Comparison of ENCODE assay signal across 30 cellular contexts in genomic region chr10:44295619-44296222, GRCh38.
DNase-seq lines count a peak whose midpoint lies in the region; ATAC-seq and TF ChIP-seq lines count a peak whose summit lies in the region.
"Had no signal": no experiment of that assay in that cellular context is flagged by ENCODE, and none has a peak within 500 bp of the region (broad histone marks: within the 10 kb centered on the region; RNA-seq: fewer than 3 reads in every experiment).

No MANE protein-coding gene starts in this region.

- DNase-seq in EL (peak; percentile 11), astrocyte of the hippocampus (ENCODE audit: low read depth, low spot score) (peak; percentile 77), fibroblast of villous mesenchyme (ENCODE audit: low read depth) (peak; percentile 75), putamen (ENCODE audit: low spot score) (peak; percentile 48), NCI-H1092 treated with DMSO at 0.1 percent for 48 hours (lab: John Stamatoyannopoulos, UW) (no peak), ovary (no peak)
- DNase-seq: ACHN; activated CD4-positive, alpha-beta T cell treated with anti-CD3 and anti-CD28 coated beads for 4 hours; activated effector memory CD4-positive, alpha-beta T cell treated with anti-CD3 and anti-CD28 coated beads, Interleukin-2, amount 50 U/mL, for 16 hours; activated T-cell treated with anti-CD3 and anti-CD28 coated beads for 4 hours; Caco-2; DMS79; effector memory CD4-positive, alpha-beta T cell; erythroblast; gastrocnemius medialis; hippocampal formation; Kasumi-1; naive B cell; NCI-H1048; NCI-H187 treated with DMSO at 0.1 percent for 48 hours; NCI-H526; retina; SHP77; small intestine; stimulated activated naive CD8-positive, alpha-beta T cell treated with anti-CD3 and anti-CD28 coated beads, Interleukin-15, amount 100 ng/mL, for 72 hours; transverse colon had no signal

- no peak overlapping the region for H3K27ac ChIP-seq in ovary
- H3K27ac ChIP-seq: BLaER1, gastrocnemius medialis had no signal

- no peak for TF ChIP-seq EP300 in ovary (IDR thresholded peaks at IDR 0.05)

- no peaks in the 10 kb centered on the region for H3K9me3 ChIP-seq in ovary
- H3K9me3 ChIP-seq: Caco-2, gastrocnemius medialis, transverse colon had no signal

- TF ChIP-seq CTCF in fibroblast of villous mesenchyme (IDR thresholded peaks at IDR 0.05; ENCODE audit: insufficient read depth, low read depth, low read length), result no peak
- no peak for TF ChIP-seq CTCF in ovary (IDR thresholded peaks at IDR 0.05)

- no peaks in the 10 kb centered on the region for H3K36me3 ChIP-seq in ovary
- H3K36me3 ChIP-seq: BLaER1, gastrocnemius medialis, transverse colon had no signal

- H3K4me3 ChIP-seq in fibroblast of villous mesenchyme (ENCODE audit: low read depth, low read length) (no peak overlapping the region), ovary (no peak overlapping the region)
- H3K4me3 ChIP-seq: BLaER1, gastrocnemius medialis, transverse colon had no signal

- intact Hi-C loops in ovary (cut with DNase I), result no loop called here

- ATAC-seq in GM18520 (IDR thresholded peaks at IDR 0.05; ENCODE audit: unreplicated experiment), result no peak
- ATAC-seq in HG03378 (IDR thresholded peaks at IDR 0.05; ENCODE audit: unreplicated experiment), result no peak
- ATAC-seq: gastrocnemius medialis, Panc1 had no signal

- no peak for TF ChIP-seq POLR2A in ovary (IDR thresholded peaks at IDR 0.05)

- H3K4me1 ChIP-seq in ovary (ENCODE audit: insufficient read depth), result peaks cover 23% of the 10 kb centered on the region
- H3K4me1 ChIP-seq: BLaER1, Caco-2, gastrocnemius medialis had no signal

- 24 to 32% (median 29%) methylated on average over 4 of the region's 4 CpGs for WGBS in ovary, 3 donors

- no peaks in the 10 kb centered on the region for H3K27me3 ChIP-seq in ovary
- H3K27me3 ChIP-seq: BLaER1, gastrocnemius medialis had no signal

Comparison
In these comparisons a context has a peak if more than half of its experiments do, and no peak if none do; other contexts are left out.
1. DNase-seq: peak in EL (single experiment), astrocyte of the hippocampus (single experiment), fibroblast of villous mesenchyme (single experiment) and putamen (single experiment); none in NCI-H1092 treated with DMSO at 0.1 percent for 48 hours (single experiment) and ovary (0 of 5).